ENCODE assay signal across 8 cellular contexts in the genomic region with DNA sequence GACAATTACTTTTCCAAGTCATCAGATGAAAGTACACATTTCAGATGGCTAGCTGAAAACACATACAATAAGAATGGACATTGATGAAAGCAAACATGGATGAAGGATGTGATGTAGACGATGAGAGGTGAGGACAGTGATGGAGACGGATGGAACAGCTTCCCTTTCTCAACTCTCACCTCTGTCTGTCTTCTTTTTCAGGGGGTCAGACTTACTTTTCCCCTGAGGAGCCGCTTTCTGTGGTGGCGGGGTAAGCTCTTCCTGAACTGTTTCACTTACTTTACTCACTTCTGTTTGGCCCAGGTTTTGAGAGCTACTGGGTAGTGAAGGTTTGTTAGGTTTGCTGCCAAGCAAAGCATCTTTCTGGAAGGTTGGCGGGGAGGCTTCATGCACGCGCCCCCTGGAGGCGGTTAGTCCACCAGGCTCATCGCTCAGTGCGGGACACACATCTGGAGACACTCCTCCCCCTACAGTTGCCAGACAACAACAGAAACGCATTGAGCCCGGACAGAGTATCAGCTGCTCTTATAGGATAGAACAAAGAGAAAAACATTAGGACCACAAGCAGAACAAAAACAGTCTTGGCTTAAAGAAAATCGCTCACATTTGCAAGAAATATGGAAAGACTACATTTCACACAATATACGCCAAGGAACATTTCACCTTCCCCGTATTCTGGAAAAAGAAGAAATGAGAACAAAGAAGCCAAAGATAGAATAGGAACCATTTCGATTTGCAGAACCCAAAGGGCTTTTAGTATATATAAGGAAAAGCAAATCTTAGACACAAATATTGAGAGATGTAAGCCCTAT.
DNase-seq lines count a peak whose midpoint lies in the region; ATAC-seq, FAIRE-seq and TF ChIP-seq lines count a peak whose summit lies in the region.

No MANE protein-coding gene starts in this region.

- no peak overlapping the region for H3K4me3 Mint-ChIP-seq in activated T-helper 2 cell treated with anti-CD3 and anti-CD28 coated beads, Interferon-gamma antibody, Interleukin-2, Interleukin-4, amounts not matched to agents 10 μg/mL and 5 μg/mL and 100 μg/mL, durations not matched to agents 14 hours and 24 hours and 36 hours (ENCODE audit: low read depth)

- peak; percentile 90 for DNase-seq in D341Med (ENCODE audit: low spot score)
- peak; percentile 71 for DNase-seq in HTR-8/SVneo (ENCODE audit: insufficient read length, low spot score)
- DNase-seq in RWPE2 (ENCODE audit: low spot score) = peak; percentile 62
- peak; percentile 72 for DNase-seq in activated T-helper 2 cell treated with anti-CD3 and anti-CD28 coated beads, Interferon-gamma antibody, Interleukin-2, Interleukin-4, amounts not matched to agents 10 μg/mL and 5 μg/mL and 100 μg/mL, durations not matched to agents 14 hours and 24 hours and 36 hours (ENCODE audit: low spot score)
- peak; percentile 80 for DNase-seq in fibroblast of the conjunctiva (ENCODE audit: low read depth)
- peak; percentile 93 for DNase-seq in superior temporal gyrus (ENCODE audit: extremely low spot score)

- intact Hi-C loops in activated T-helper 2 cell treated with anti-CD3 and anti-CD28 coated beads, Interferon-gamma antibody, Interleukin-2, Interleukin-4, amounts not matched to agents 10 μg/mL and 5 μg/mL and 100 μg/mL, durations not matched to agents 14 hours and 24 hours and 36 hours (cut with micrococcal nuclease) = loop anchor here (1.0 to 5.0 kb wide), 4 partner anchors 67 to 197 kb away; a partner anchor contains a TSS

- H3K27ac Mint-ChIP-seq in activated T-helper 2 cell treated with anti-CD3 and anti-CD28 coated beads, Interferon-gamma antibody, Interleukin-2, Interleukin-4, amounts not matched to agents 10 μg/mL and 5 μg/mL and 100 μg/mL, durations not matched to agents 14 hours and 24 hours and 36 hours = no peak overlapping the region

- H3K9me3 ChIP-seq in RWPE2 (ENCODE audit: severe bottlenecking) (no peaks in the 10 kb centered on the region), neutrophil (no peaks in the 10 kb centered on the region)

- no peak overlapping the region for H3K27ac ChIP-seq in RWPE2 (ENCODE audit: poor library complexity, severe bottlenecking)
- H3K27ac ChIP-seq in neutrophil = no peak overlapping the region

- ATAC-seq in GM21381 (IDR thresholded peaks at IDR 0.05; ENCODE audit: unreplicated experiment) = peak; percentile 94
- peak; percentile 94 for ATAC-seq in RWPE2 (ENCODE audit: low read depth)

- H3K27me3 ChIP-seq in RWPE2 (ENCODE audit: insufficient read depth, poor library complexity, severe bottlenecking) (no peaks in the 10 kb centered on the region), neutrophil (no peaks in the 10 kb centered on the region)

- TF ChIP-seq CTCF in RWPE2 (IDR thresholded peaks at IDR 0.05; ENCODE audit: poor library complexity, severe bottlenecking) (peak; percentile 89), neutrophil (IDR thresholded peaks at IDR 0.05) (peak; percentile 63)

- H3K4me1 Mint-ChIP-seq in activated T-helper 2 cell treated with anti-CD3 and anti-CD28 coated beads, Interferon-gamma antibody, Interleukin-2, Interleukin-4, amounts not matched to agents 10 μg/mL and 5 μg/mL and 100 μg/mL, durations not matched to agents 14 hours and 24 hours and 36 hours (ENCODE audit: low read depth) = peaks cover 6% of the 10 kb centered on the region

- no peaks in the 10 kb centered on the region for H3K4me1 ChIP-seq in RWPE2 (ENCODE audit: insufficient read depth, poor library complexity, severe bottlenecking)
- H3K4me1 ChIP-seq in neutrophil (ENCODE audit: control insufficient read depth in 1 of 2, insufficient read depth in 1 of 2, low read depth in 1 of 2, low read length in 1 of 2) = peaks cover 0 to 3% of the 10 kb centered on the region in 2 experiments

- H3K36me3 ChIP-seq in RWPE2 (ENCODE audit: low read depth) = no peaks in the 10 kb centered on the region
- H3K36me3 ChIP-seq in neutrophil = no peaks in the 10 kb centered on the region

- peaks cover 7% of the 10 kb centered on the region for H3K9me3 Mint-ChIP-seq in activated T-helper 2 cell treated with anti-CD3 and anti-CD28 coated beads, Interferon-gamma antibody, Interleukin-2, Interleukin-4, amounts not matched to agents 10 μg/mL and 5 μg/mL and 100 μg/mL, durations not matched to agents 14 hours and 24 hours and 36 hours

- no peaks in the 10 kb centered on the region for H3K36me3 Mint-ChIP-seq in activated T-helper 2 cell treated with anti-CD3 and anti-CD28 coated beads, Interferon-gamma antibody, Interleukin-2, Interleukin-4, amounts not matched to agents 10 μg/mL and 5 μg/mL and 100 μg/mL, durations not matched to agents 14 hours and 24 hours and 36 hours (ENCODE audit: low read depth)

- peak; percentile 63 for FAIRE-seq in HTR-8/SVneo (lab: Jason Lieb, UNC)

- H3K4me3 ChIP-seq in RWPE2 (ENCODE audit: severe bottlenecking) (no peak overlapping the region), neutrophil (ENCODE audit: low read depth in 1 of 2, low read length in 1 of 2) (no peak overlapping the region)

- H3K27me3 Mint-ChIP-seq in activated T-helper 2 cell treated with anti-CD3 and anti-CD28 coated beads, Interferon-gamma antibody, Interleukin-2, Interleukin-4, amounts not matched to agents 10 μg/mL and 5 μg/mL and 100 μg/mL, durations not matched to agents 14 hours and 24 hours and 36 hours (ENCODE audit: low read depth) = no peaks in the 10 kb centered on the region
